In the genomic region with DNA sequence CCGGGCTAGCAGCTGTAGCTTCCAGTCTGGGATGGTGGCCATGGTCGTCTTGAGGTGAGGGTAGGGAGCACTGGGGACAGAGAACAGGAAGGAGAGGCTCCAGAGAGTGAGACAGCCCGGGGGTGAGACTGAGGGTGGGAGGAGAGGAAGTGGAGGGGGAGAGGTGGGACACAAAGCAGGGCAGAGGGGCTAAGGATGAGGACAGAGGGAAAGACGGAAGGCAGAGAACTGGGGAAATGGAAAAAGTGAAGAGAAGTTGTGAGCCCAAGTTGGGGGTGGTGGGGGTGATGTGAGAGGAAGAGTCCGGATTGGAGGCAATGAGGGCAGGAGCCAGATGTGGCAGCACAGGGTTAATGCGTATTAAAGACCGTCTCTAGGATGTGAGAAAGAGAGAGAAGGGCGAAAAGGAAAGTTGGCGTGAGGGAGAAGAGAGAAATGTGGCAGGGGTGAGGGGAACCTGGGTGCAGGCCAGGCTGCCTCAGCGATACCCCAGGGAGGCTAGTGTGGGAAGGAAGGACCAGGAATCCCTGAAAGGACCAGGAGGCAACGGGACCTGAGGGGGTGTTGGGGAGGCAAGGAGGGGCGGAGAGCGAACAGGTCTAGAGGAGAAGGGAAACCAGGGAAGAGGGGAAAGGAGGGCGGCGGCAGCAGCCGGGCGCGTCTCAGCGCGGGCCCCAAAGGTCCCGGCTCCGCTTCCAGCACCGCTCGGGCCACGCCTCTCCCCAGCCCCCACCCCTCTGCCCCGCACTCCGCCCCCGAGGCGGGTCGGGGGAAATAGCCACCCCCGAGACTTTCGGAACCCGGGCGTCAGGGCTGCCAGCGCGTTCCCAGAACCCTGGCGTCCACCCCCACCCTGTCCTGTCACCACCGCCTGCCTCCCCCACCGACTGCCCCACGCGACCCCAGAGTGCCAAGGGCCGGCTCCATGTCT, we compare ENCODE assay signal across 7 cellular contexts. TPM values are rescaled to one million over a fixed set of nuclear protein-coding genes. Genes with fewer than 3 reads are reported as not detected.
DNase-seq lines count a peak whose midpoint lies in the region; ATAC-seq lines count a peak whose summit lies in the region.

A gene with protein sequence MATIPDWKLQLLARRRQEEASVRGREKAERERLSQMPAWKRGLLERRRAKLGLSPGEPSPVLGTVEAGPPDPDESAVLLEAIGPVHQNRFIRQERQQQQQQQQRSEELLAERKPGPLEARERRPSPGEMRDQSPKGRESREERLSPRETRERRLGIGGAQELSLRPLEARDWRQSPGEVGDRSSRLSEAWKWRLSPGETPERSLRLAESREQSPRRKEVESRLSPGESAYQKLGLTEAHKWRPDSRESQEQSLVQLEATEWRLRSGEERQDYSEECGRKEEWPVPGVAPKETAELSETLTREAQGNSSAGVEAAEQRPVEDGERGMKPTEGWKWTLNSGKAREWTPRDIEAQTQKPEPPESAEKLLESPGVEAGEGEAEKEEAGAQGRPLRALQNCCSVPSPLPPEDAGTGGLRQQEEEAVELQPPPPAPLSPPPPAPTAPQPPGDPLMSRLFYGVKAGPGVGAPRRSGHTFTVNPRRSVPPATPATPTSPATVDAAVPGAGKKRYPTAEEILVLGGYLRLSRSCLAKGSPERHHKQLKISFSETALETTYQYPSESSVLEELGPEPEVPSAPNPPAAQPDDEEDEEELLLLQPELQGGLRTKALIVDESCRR (minus strand): TSS at position 669 of the 931 bp plus-strand sequence. CDS start 627 bp downstream, at position 42.

- peak; percentile 78 for DNase-seq in M059J (ENCODE audit: low read depth)
- DNase-seq in activated CD4-positive, alpha-beta T cell treated with anti-CD3 and anti-CD28 coated beads for 24 hours (ENCODE audit: low read depth in 2 of 2) = peak; percentile 71 to 82
- peak; percentile 45 for DNase-seq in cerebellum (ENCODE audit: low spot score)
- DNase-seq in left lobe of liver (ENCODE audit: low spot score) = peak; percentile 87
- peak; percentile 83 for DNase-seq in stimulated activated CD4-positive, alpha-beta T cell treated with anti-CD3 and anti-CD28 coated beads, Interleukin-1b, Interleukin-23, amount 100 ng/mL, for 48 hours
- DNase-seq in NCI-H2107 (lab: John Stamatoyannopoulos, UW) = no peak

- peak; percentile 23 for ATAC-seq in GM18867 (IDR thresholded peaks at IDR 0.05; ENCODE audit: unreplicated experiment)
- ATAC-seq in left lobe of liver = peak; percentile 72

RNA-seq across cellular contexts. Expression of the gene that starts here (rescaled TPM):
- total RNA-seq in M059J (2014; rRNA removed; shearing (Covaris generic)) = 100 and 139 TPM in 2 replicates
- total RNA-seq in cerebellum = 27.9 TPM
- 10.6 TPM for total RNA-seq in left lobe of liver
